ENCODE assay signal across 8 cellular contexts in the genomic region with DNA sequence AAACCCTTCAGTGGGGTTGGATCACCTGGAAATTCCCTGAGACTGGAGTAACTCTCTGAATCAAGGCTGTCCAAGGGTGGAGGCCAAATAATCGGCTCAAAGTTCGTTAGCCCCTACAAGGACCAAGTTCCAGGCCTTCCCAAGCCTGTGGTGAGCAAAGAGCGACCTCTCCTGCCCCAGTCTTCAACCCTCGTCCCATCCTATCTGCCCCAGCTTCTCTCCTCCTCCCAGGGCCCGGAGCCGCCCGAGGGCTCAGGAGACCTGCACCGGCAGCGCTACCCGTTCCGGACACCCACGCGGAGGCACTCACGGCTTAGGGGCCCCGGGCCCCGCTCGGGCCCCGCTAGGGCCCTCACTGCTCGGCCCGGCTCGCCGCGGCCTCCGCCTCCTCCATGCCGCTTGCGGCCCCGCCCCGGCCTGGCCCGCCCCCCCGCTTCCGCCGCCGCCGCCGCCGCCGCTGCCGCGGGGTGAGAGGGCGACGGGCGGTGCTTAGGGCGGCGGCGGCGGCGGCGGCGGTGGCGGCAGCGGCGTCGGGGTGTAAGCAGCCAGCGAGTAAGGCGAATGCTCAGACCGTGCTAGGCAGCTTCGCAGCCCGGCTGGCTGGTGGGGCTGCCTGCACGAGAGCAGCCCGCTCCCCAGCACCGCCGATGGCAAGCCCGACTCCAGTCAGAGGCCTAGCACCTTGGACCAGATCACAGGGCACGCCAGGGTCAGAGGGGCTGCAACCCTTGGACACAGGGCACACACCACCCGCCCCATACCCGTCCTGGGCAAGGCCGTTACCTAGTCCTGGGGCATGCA. TPM values are rescaled to one million over a fixed set of nuclear protein-coding genes. Genes with fewer than 3 reads are reported as not detected.
A peak's percentile ranks its signal among the peaks of the same experiment; 100 is the strongest.
DNase-seq lines count a peak whose midpoint lies in the region; ATAC-seq, FAIRE-seq and TF ChIP-seq lines count a peak whose summit lies in the region.

Gene POMGNT1, minus strand, starts transcription at position 409 of the 801 bp plus-strand sequence. CDS start 613 bp downstream, outside the sequence.

- H3K36me3 ChIP-seq in BJ (ENCODE audit: control insufficient read depth, insufficient read depth, low read length), result peaks cover 9% of the 10 kb centered on the region
- peaks cover 0 to 2% of the 10 kb centered on the region in 2 experiments for H3K36me3 ChIP-seq in endothelial cell of umbilical vein (ENCODE audit: control insufficient read depth in 2 of 2, extremely low read depth in 1 of 2, insufficient read depth in 2 of 2, low read length in 2 of 2)
- no peaks in the 10 kb centered on the region for H3K36me3 ChIP-seq in mucosa of descending colon (ENCODE audit: low read depth)

- CTCF ChIA-PET in BJ (lab: Yijun Ruan, JAX), result interaction anchor here (0.6 to 1.0 kb wide), 3 partner anchors 19 to 448 kb away, joined by 3 to 4 read pairs (median 3); no protein-coding TSS in a partner anchor
- CTCF ChIA-PET in endothelial cell of umbilical vein (lab: Charles Lee), result interaction anchor here (6.4 kb wide), 1 partner anchor 26 kb away, joined by 35 read pairs; no protein-coding TSS in a partner anchor

- H2AFZ ChIP-seq in endothelial cell of umbilical vein (ENCODE audit: low read depth, low read length), result peak within 1 kb of the TSS; percentile 94

- in situ Hi-C loops in GM18951 (cut with MboI; ENCODE audit: low sequenced_read_pairs, unreplicated experiment), result no loop called here

- no peaks in the 10 kb centered on the region for H3K79me2 ChIP-seq in endothelial cell of umbilical vein (ENCODE audit: control insufficient read depth, insufficient read depth, low read length)

- H3K4me1 ChIP-seq in endothelial cell of umbilical vein (ENCODE audit: control insufficient read depth, extremely low read depth, insufficient read depth, low read length) (peaks cover 8% of the 10 kb centered on the region), mucosa of descending colon (ENCODE audit: low read depth) (peaks cover 18% of the 10 kb centered on the region)

- DNase-seq in BJ (ENCODE audit: low read depth), result no peak
- DNase-seq in NOMO-1 treated with DMSO at 0.1 percent for 48 hours (lab: John Stamatoyannopoulos, UW; ENCODE audit: unreplicated experiment), result peak; percentile 66
- peak; percentile 88 for DNase-seq in activated CD8-positive, alpha-beta memory T cell treated with anti-CD3 and anti-CD28 coated beads, Interleukin-2, amount 50 U/mL, for 48 hours
- peak; percentile 63 for DNase-seq in endothelial cell of umbilical vein (ENCODE audit: low read depth, low spot score)
- DNase-seq in mucosa of descending colon, result peak; percentile 73 to 89 (median 80)
- DNase-seq in stimulated activated CD8-positive, alpha-beta memory T cell treated with anti-CD3 and anti-CD28 coated beads, Interleukin-4, amount 100 ng/mL, for 24 hours (ENCODE audit: low read depth), result peak; percentile 68

- H3K4me3 ChIP-seq in BJ (ENCODE audit: low read depth, low read length), result peak within 1 kb of the TSS; percentile 61
- H3K4me3 ChIP-seq in endothelial cell of umbilical vein (replicated peaks in 1 of 3; ENCODE audit: insufficient read depth in 1 of 3, low read depth in 1 of 3, low read length in 3 of 3), result peak within 1 kb of the TSS; percentile 26 to 88 (median 64)
- H3K4me3 ChIP-seq in mucosa of descending colon, result peak within 1 kb of the TSS; percentile 20

- dilution Hi-C loops in endothelial cell of umbilical vein (cut with MboI; ENCODE audit: extremely low pct_ligation_motif_present, low sequenced_read_pairs), result loop anchor here (25.0 kb wide), 1 partner anchor 161 kb away; no protein-coding TSS in a partner anchor

- POLR2A ChIA-PET in BJ (lab: Charles Lee), result no interaction called here
- POLR2A ChIA-PET in endothelial cell of umbilical vein (lab: Charles Lee), result no interaction called here

- H3K9ac ChIP-seq in endothelial cell of umbilical vein (replicated peaks; ENCODE audit: extremely low read depth, insufficient read depth, low read length), result peak within 1 kb of the TSS; percentile 64

- H3K27ac ChIP-seq in endothelial cell of umbilical vein (ENCODE audit: insufficient read depth, low read depth, low read length), result peak within 1 kb of the TSS; percentile 39

- no peaks in the 10 kb centered on the region for H3K9me1 ChIP-seq in endothelial cell of umbilical vein (replicated peaks; ENCODE audit: control insufficient read depth, extremely low read depth, insufficient read depth, low read length)

- no peak for FAIRE-seq in endothelial cell of umbilical vein (lab: Jason Lieb, UNC)

- H4K20me1 ChIP-seq in endothelial cell of umbilical vein (replicated peaks; ENCODE audit: control insufficient read depth, extremely low read depth, insufficient read depth, low read length), result no peaks in the 10 kb centered on the region

- TSS peak; percentile 62 for BruUV-seq in endothelial cell of umbilical vein (replicated peaks; lab: Mats Ljungman, UMichigan)

- H3K27me3 ChIP-seq in BJ (ENCODE audit: control insufficient read depth, insufficient read depth, low read length), result no peaks in the 10 kb centered on the region
- H3K27me3 ChIP-seq in endothelial cell of umbilical vein (ENCODE audit: control insufficient read depth in 2 of 2, insufficient read depth in 2 of 2, low read length in 2 of 2), result no peaks in the 10 kb centered on the region

- TF ChIP-seq CTCF in BJ (IDR thresholded peaks at IDR 0.05; ENCODE audit: insufficient read depth, low read depth, low read length) (0 out of 2 replicates have a peak, but pooled peaks have one; percentile 19), endothelial cell of umbilical vein (IDR thresholded peaks at IDR 0.05; ENCODE audit: extremely low read depth in 1 of 2, insufficient read depth in 1 of 2, low read depth in 1 of 2, low read length in 2 of 2) (peak in 1 of 2 donors; percentile 19), mucosa of descending colon (IDR thresholded peaks at IDR 0.05) (no peak)

- intact Hi-C loops in endothelial cell of umbilical vein (cut with micrococcal nuclease) (loop anchor here (1.0 kb wide), 3 partner anchors 15 to 161 kb away; no protein-coding TSS in a partner anchor), mucosa of descending colon (cut with DNase I, micrococcal nuclease) (no loop called here)

- H3K4me2 ChIP-seq in endothelial cell of umbilical vein (ENCODE audit: insufficient read depth, low read length), result peak within 1 kb of the TSS; percentile 66

- H3K9me3 ChIP-seq in endothelial cell of umbilical vein (replicated peaks; ENCODE audit: control insufficient read depth, insufficient read depth, low read length) (no peaks in the 10 kb centered on the region), mucosa of descending colon (no peaks in the 10 kb centered on the region)

- ATAC-seq in HG03175 (IDR thresholded peaks at IDR 0.05; ENCODE audit: unreplicated experiment) (peak; percentile 93), mucosa of descending colon (peak; percentile 84)

- TF ChIP-seq POLR2A in GM18951 (IDR thresholded peaks at IDR 0.05; ENCODE audit: extremely low read depth, insufficient read depth, insufficient read length) (peak; percentile 82), endothelial cell of umbilical vein (IDR thresholded peaks at IDR 0.05; ENCODE audit: low read depth, low read length) (peak; percentile 88)

TF ChIP-seq in endothelial cell of umbilical vein, 7 proteins besides CTCF, POLR2A, EP300 and RAD21:
- TF ChIP-seq POLR2AphosphoS5 (IDR thresholded peaks at IDR 0.05; ENCODE audit: insufficient read depth, low read depth, low read length) (peak; percentile 78), JUN (IDR thresholded peaks at IDR 0.05; ENCODE audit: borderline replicate concordance, insufficient read depth, insufficient read length, low read depth) (no peak)

RNA-seq across cellular contexts. Expression of gene POMGNT1, which starts in this region (rescaled TPM):
- polyA plus RNA-seq in BJ (2011; rRNA removed), result 60.7 and 80.0 TPM in 2 replicates
- polyA minus RNA-seq in BJ (2011; rRNA and poly(A)+ RNA removed), result 32.8 and 55.2 TPM in 2 replicates
- 64.4 and 66.9 TPM in 2 replicates for total RNA-seq in endothelial cell of umbilical vein
- 64.3 and 67.5 TPM in 2 replicates for polyA plus RNA-seq in endothelial cell of umbilical vein
- 64.2 and 65.8 TPM in 2 replicates for polyA plus RNA-seq in endothelial cell of umbilical vein (2011; cell fraction: cytosol; rRNA removed)
- polyA plus RNA-seq in endothelial cell of umbilical vein (2011; cell fraction: nucleus; rRNA removed), result 113 and 115 TPM in 2 replicates
- polyA plus RNA-seq in endothelial cell of umbilical vein (2012), result 47.9 and 51.3 TPM in 2 replicates
- polyA minus RNA-seq in endothelial cell of umbilical vein, result 56.7 and 58.7 TPM in 2 replicates
- 21.9 TPM for polyA minus RNA-seq in endothelial cell of umbilical vein (2011; cell fraction: cytosol; rRNA and poly(A)+ RNA removed)
- polyA minus RNA-seq in endothelial cell of umbilical vein (2011; cell fraction: nucleus; rRNA and poly(A)+ RNA removed), result 23.6 and 24.4 TPM in 2 replicates
- 10 to 100 TPM; 23.8 to 39.0 (median 38.4) TPM for total RNA-seq in mucosa of descending colon
